ENCODE assay signal across 8 cellular contexts in the genomic region with DNA sequence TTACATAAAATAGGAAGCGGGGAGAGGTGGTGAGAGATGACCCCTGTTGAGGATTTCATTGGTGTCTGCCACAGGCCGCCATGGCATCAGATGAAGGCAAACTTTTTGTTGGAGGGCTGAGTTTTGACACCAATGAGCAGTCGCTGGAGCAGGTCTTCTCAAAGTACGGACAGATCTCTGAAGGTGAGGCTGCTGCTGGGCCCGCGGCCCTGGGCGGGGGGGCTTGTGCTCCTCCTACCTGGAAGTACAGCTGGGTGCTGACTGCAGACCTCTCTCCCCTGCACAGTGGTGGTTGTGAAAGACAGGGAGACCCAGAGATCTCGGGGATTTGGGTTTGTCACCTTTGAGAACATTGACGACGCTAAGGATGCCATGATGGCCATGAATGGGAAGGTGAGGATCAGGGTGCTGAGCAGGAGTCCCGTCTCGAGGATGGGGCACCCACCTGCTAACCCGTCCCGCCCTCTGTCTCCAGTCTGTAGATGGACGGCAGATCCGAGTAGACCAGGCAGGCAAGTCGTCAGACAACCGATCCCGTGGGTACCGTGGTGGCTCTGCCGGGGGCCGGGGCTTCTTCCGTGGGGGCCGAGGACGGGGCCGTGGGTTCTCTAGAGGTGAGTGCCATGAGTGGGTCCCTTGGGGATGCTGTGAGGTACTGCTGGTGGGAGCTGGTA. TPM values are rescaled to one million over a fixed set of nuclear protein-coding genes. Genes with fewer than 3 reads are reported as not detected.
A peak's percentile ranks its signal among the peaks of the same experiment; 100 is the strongest.
DNase-seq lines count a peak whose midpoint lies in the region; ATAC-seq and TF ChIP-seq lines count a peak whose summit lies in the region.

No MANE protein-coding gene starts in this region.

- TF ChIP-seq CTCF in fibroblast of villous mesenchyme (IDR thresholded peaks at IDR 0.05; ENCODE audit: insufficient read depth, low read depth, low read length): no peak
- no peak for TF ChIP-seq CTCF in GM13977 (IDR thresholded peaks at IDR 0.05; ENCODE audit: extremely low read depth, insufficient read depth, missing control alignments)

- peak; percentile 23 for TF ChIP-seq POLR2A in GM18526 (IDR thresholded peaks at IDR 0.05; ENCODE audit: extremely low read depth, insufficient read length)

- DNase-seq in T-helper 17 cell (no peak), fibroblast of villous mesenchyme (ENCODE audit: low read depth) (no peak), medulla oblongata (ENCODE audit: extremely low spot score) (no peak), GM13977 (ENCODE audit: low spot score) (no peak), anterior cingulate cortex (lab: John Stamatoyannopoulos, UW) (no peak)

- H3K4me3 ChIP-seq in fibroblast of villous mesenchyme (ENCODE audit: low read depth, low read length) (peak overlapping the region; percentile 82), skin epidermis (peak overlapping the region; percentile 9 to 74 (median 70))

- H3K27ac ChIP-seq in skin epidermis: peak overlapping the region in 18 of 21 experiments; percentile 8 to 100 (median 94)

- ATAC-seq in T-helper 17 cell (no peak), GM18873 (IDR thresholded peaks at IDR 0.05; ENCODE audit: low FRiP score, unreplicated experiment) (no peak)

- peaks cover 4% of the 10 kb centered on the region for H3K36me3 Mint-ChIP-seq in T-helper 17 cell (ENCODE audit: low read depth)

- peaks cover 47% of the 10 kb centered on the region for H3K4me1 Mint-ChIP-seq in T-helper 17 cell

- in situ Hi-C loops in GM13977 (cut with MboI; ENCODE audit: low pct_unique_long_range_greater_than_20kb, low sequenced_read_pairs, unreplicated experiment): no loop called here

- H3K4me3 Mint-ChIP-seq in T-helper 17 cell: peak overlapping the region; percentile 97

- H3K9me3 ChIP-seq in T-helper 17 cell (ENCODE audit: control insufficient read depth, low read length, poor library complexity, severe bottlenecking): no peaks in the 10 kb centered on the region

- peak overlapping the region; percentile 98 for H3K27ac Mint-ChIP-seq in T-helper 17 cell

- no peaks in the 10 kb centered on the region for H3K27me3 Mint-ChIP-seq in T-helper 17 cell

RNA-seq across cellular contexts. Expression of gene CIRBP, which starts 1.9 kb away (rescaled TPM):
- total RNA-seq in T-helper 17 cell: 100 to 1,000 TPM; 460 to 474 TPM
- 85.5 and 140 TPM in 2 replicates for total RNA-seq in fibroblast of villous mesenchyme

RNA-seq across cellular contexts. Expression of gene FAM174C, which starts 4.3 kb away (rescaled TPM):
- total RNA-seq in T-helper 17 cell: 10 to 100 TPM; 40.6 to 43.6 TPM
- 17.3 and 21.9 TPM in 2 replicates for total RNA-seq in fibroblast of villous mesenchyme

RNA-seq across cellular contexts. Expression of gene EFNA2, which starts 14.7 kb away (rescaled TPM):
- not detected for total RNA-seq in T-helper 17 cell
- total RNA-seq in fibroblast of villous mesenchyme: not detected in 2 replicates

RNA-seq across cellular contexts. Expression of gene MIDN, which starts 22.6 kb away (rescaled TPM):
- total RNA-seq in T-helper 17 cell (100 to 1,000 TPM in 1 of 2 donors, 10 to 100 TPM in 1; 87.1 to 113 TPM), fibroblast of villous mesenchyme (14.2 and 15.5 TPM in 2 replicates)

RNA-seq across cellular contexts. Expression of gene ATP5F1D, which starts 29.4 kb away (rescaled TPM):
- total RNA-seq in T-helper 17 cell (100 to 1,000 TPM; 104 to 115 TPM), fibroblast of villous mesenchyme (12.1 and 15.1 TPM in 2 replicates)
